ENCODE assay signal across 19 cellular contexts in genomic region chr16:86821933-86822332, GRCh38.
A peak's percentile ranks its signal among the peaks of the same experiment; 100 is the strongest.
DNase-seq lines count a peak whose midpoint lies in the region; ATAC-seq and TF ChIP-seq lines count a peak whose summit lies in the region.
"Had no signal": no experiment of that assay in that cellular context is flagged by ENCODE, and none has a peak within 500 bp of the region (broad histone marks: within the 10 kb centered on the region; RNA-seq: fewer than 3 reads in every experiment).

No MANE protein-coding gene starts in this region.

- H3K27ac ChIP-seq in Panc1 (ENCODE audit: low read length), result peak overlapping the region; percentile 57
- no peak overlapping the region for H3K27ac ChIP-seq in CD4-positive, alpha-beta T cell (ENCODE audit: low read depth, low read length)
- H3K27ac ChIP-seq: BLaER1, RWPE1 had no signal

- H3K27ac Mint-ChIP-seq in chondrocyte (ENCODE audit: unreplicated experiment), result peak overlapping the region; percentile 79
- no peak overlapping the region for H3K27ac Mint-ChIP-seq in CD4-positive, alpha-beta T cell
- H3K27ac Mint-ChIP-seq: CD8-positive, alpha-beta T cell; T-helper 1 cell treated with Interleukin-12 subunit alpha and Interleukin-12 subunit beta and Interleukin-4 antibody, amounts not matched to agents 30 μg/mL and 1 μg/mL, for 36 hours had no signal

- no peaks in the 10 kb centered on the region for H3K36me3 Mint-ChIP-seq in chondrocyte (ENCODE audit: low read depth)
- no peaks in the 10 kb centered on the region for H3K36me3 Mint-ChIP-seq in CD4-positive, alpha-beta T cell (ENCODE audit: low read depth)
- H3K36me3 Mint-ChIP-seq: CD8-positive, alpha-beta T cell had no signal

- peaks cover 4% of the 10 kb centered on the region for H3K9me3 Mint-ChIP-seq in chondrocyte (ENCODE audit: low read depth)
- no peaks in the 10 kb centered on the region for H3K9me3 Mint-ChIP-seq in CD4-positive, alpha-beta T cell
- H3K9me3 Mint-ChIP-seq: CD8-positive, alpha-beta T cell; T-helper 1 cell treated with Interleukin-12 subunit alpha and Interleukin-12 subunit beta and Interleukin-4 antibody, amounts not matched to agents 30 μg/mL and 1 μg/mL, for 36 hours had no signal

- H3K4me1 Mint-ChIP-seq in chondrocyte (ENCODE audit: low read depth), result peaks cover 43% of the 10 kb centered on the region
- no peaks in the 10 kb centered on the region for H3K4me1 Mint-ChIP-seq in CD4-positive, alpha-beta T cell (ENCODE audit: low read depth)

- no peak for ATAC-seq in Panc1
- no peak for ATAC-seq in CD4-positive, alpha-beta T cell (ENCODE audit: poor library complexity)
- ATAC-seq: CD8-positive, alpha-beta T cell had no signal

- H3K4me1 ChIP-seq in Panc1 (ENCODE audit: control insufficient read depth, insufficient read depth, low read length), result peaks cover 30% of the 10 kb centered on the region

- H3K4me3 Mint-ChIP-seq in chondrocyte (ENCODE audit: unreplicated experiment), result no peak overlapping the region
- no peak overlapping the region for H3K4me3 Mint-ChIP-seq in CD4-positive, alpha-beta T cell
- H3K4me3 Mint-ChIP-seq: CD8-positive, alpha-beta T cell; T-helper 1 cell treated with Interleukin-12 subunit alpha and Interleukin-12 subunit beta and Interleukin-4 antibody, amounts not matched to agents 30 μg/mL and 1 μg/mL, for 36 hours had no signal

- in situ Hi-C loops in Panc1 (cut with HindIII; ENCODE audit: low pct_unique_long_range_greater_than_20kb, low sequenced_read_pairs), result no loop called here

- peaks cover 6% of the 10 kb centered on the region for H3K27me3 Mint-ChIP-seq in chondrocyte (ENCODE audit: low read depth)
- H3K27me3 Mint-ChIP-seq in CD4-positive, alpha-beta T cell, result peaks cover 64% of the 10 kb centered on the region

- H3K27me3 ChIP-seq in Panc1 (ENCODE audit: control insufficient read depth, insufficient read depth, low read length), result no peaks in the 10 kb centered on the region
- peaks cover 22% of the 10 kb centered on the region for H3K27me3 ChIP-seq in CD4-positive, alpha-beta T cell (ENCODE audit: control insufficient read depth, insufficient read depth, low read length)

- no TSS peak for BruUV-seq in Panc1 (replicated peaks; lab: Mats Ljungman, UMichigan)

- H3K36me3 ChIP-seq in Panc1 (ENCODE audit: control insufficient read depth, insufficient read depth, low read length), result no peaks in the 10 kb centered on the region
- H3K36me3 ChIP-seq: BLaER1 had no signal

- DNase-seq in A172 (ENCODE audit: low spot score) (peak; percentile 24), EH (ENCODE audit: low read depth) (peak; percentile 44), Panc1 (ENCODE audit: low read depth, low spot score) (no peak), chondrocyte (ENCODE audit: low spot score) (no peak), NOMO-1 treated with DMSO at 0.1 percent for 48 hours (lab: John Stamatoyannopoulos, UW; ENCODE audit: unreplicated experiment) (no peak), hippocampal formation (lab: John Stamatoyannopoulos, UW) (no peak), NCI-H1048 (lab: John Stamatoyannopoulos, UW) (no peak)
- no peak for DNase-seq in CD4-positive, alpha-beta T cell
- DNase-seq: CD8-positive, alpha-beta T cell; KBM-7; NCI-H1105; NCI-H2081; NCI-H510A; NCI-H748 treated with DMSO at 0.1 percent for 48 hours; NK-92 treated with Interleukin-12 subunit alpha and Interleukin-12 subunit beta, amount 100 ng/mL, for 24 hours; SIG-M5 had no signal

- intact Hi-C loops in Panc1 (cut with micrococcal nuclease; ENCODE audit: unreplicated experiment), result no loop called here
- intact Hi-C loops in CD4-positive, alpha-beta T cell (cut with DNase I, micrococcal nuclease), result no loop called here

- no peaks in the 10 kb centered on the region; the same call in 1 of the 2 replicates for H3K9me3 ChIP-seq in Panc1 (ENCODE audit: control insufficient read depth, insufficient read depth, low read depth, low read length)
- no peaks in the 10 kb centered on the region for H3K9me3 ChIP-seq in CD4-positive, alpha-beta T cell (ENCODE audit: control insufficient read depth, low read length)
- H3K9me3 ChIP-seq: BLaER1 had no signal

- TF ChIP-seq CTCF in Panc1 (IDR thresholded peaks at IDR 0.05), result no peak
- no peak for TF ChIP-seq CTCF in chondrocyte (IDR thresholded peaks at IDR 0.05)
- TF ChIP-seq CTCF in CD4-positive, alpha-beta T cell (IDR thresholded peaks at IDR 0.05), result no peak

- POLR2A ChIA-PET in Panc1 (lab: Charles Lee), result no interaction called here
- POLR2A ChIA-PET in CD4-positive, alpha-beta T cell (lab: Charles Lee), result no interaction called here

- H3K4me3 ChIP-seq in Panc1 (ENCODE audit: low read depth in 2 of 2, low read length in 2 of 2), result no peak overlapping the region
- H3K4me3 ChIP-seq: BLaER1 had no signal

- CTCF ChIA-PET in Panc1 (lab: Charles Lee), result no interaction called here
- CTCF ChIA-PET in CD4-positive, alpha-beta T cell (lab: Charles Lee), result no interaction called here

Comparison
In these comparisons a context has a peak if more than half of its experiments do, and no peak if none do; other contexts are left out.
1. DNase-seq: peak in A172 (single experiment) and EH (single experiment); none in Panc1 (single experiment), chondrocyte (single experiment), NOMO-1 treated with DMSO at 0.1 percent for 48 hours (single experiment), hippocampal formation (0 of 2), CD4-positive, alpha-beta T cell (0 of 10) and NCI-H1048 (single experiment).